In the genomic region with DNA sequence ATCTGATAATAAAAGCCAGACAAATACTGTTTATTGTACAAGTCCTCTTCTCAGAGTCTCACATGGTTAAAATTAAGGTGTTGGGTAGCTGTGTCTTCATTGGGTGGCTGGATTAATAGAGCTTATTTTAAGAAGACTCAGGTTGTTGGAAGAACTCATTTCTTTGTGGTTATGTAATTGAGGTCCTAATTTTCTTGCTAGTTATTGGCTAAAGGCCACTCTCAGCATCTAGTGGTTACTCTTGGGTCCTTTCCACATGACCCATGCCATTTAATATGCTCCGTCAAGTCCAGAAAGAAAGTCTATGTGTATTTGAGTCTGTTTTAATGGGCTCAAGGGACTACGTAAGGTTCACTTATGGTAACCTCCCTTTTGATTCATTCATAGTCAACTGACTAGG, we compare ENCODE assay signal across 1 cellular context.
TF ChIP-seq lines count a peak whose summit lies in the region.

No MANE protein-coding gene starts in this region.

TF ChIP-seq in IMR-90, 13 proteins besides CTCF, POLR2A, EP300 and RAD21 (continued from another document):
- TF ChIP-seq, protein P1, sequence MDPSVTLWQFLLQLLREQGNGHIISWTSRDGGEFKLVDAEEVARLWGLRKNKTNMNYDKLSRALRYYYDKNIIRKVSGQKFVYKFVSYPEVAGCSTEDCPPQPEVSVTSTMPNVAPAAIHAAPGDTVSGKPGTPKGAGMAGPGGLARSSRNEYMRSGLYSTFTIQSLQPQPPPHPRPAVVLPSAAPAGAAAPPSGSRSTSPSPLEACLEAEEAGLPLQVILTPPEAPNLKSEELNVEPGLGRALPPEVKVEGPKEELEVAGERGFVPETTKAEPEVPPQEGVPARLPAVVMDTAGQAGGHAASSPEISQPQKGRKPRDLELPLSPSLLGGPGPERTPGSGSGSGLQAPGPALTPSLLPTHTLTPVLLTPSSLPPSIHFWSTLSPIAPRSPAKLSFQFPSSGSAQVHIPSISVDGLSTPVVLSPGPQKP (IDR thresholded peaks at IDR 0.05; ENCODE audit: borderline replicate concordance, low read depth, low read length), result no peak
TF ChIP-seq in IMR-90: peak in this region for 0.
